ENCODE assay signal across 1 cellular context in genomic region chr13:98581971-98582702, GRCh38.
TF ChIP-seq lines count a peak whose summit lies in the region.

No MANE protein-coding gene starts in this region.

TF ChIP-seq in HEK293, 187 proteins besides CTCF, POLR2A, EP300 and RAD21 (continued from another document):
- TF ChIP-seq FEZF1 (tag by site-specific recombination; IDR thresholded peaks at IDR 0.05) (peak; percentile 82), ZNF791 (tag by site-specific recombination; IDR thresholded peaks at IDR 0.05) (no peak), HIC1 (tag by site-specific recombination; IDR thresholded peaks at IDR 0.05) (peak; percentile 50; the same call in 1 of the 2 replicates), ZSCAN23 (tag by site-specific recombination; IDR thresholded peaks at IDR 0.05) (0 out of 2 replicates have a peak, but pooled peaks have one; percentile 79), ZEB2 (tag by site-specific recombination; IDR thresholded peaks at IDR 0.05) (peak; percentile 90), ZNF624 (tag by site-specific recombination; IDR thresholded peaks at IDR 0.05) (no peak), ZNF518A (tag by site-specific recombination; conservative IDR thresholded peaks at IDR 0.05; ENCODE audit: low read depth) (no peak), ZNF426 (tag by site-specific recombination; IDR thresholded peaks at IDR 0.05) (no peak), PRDM10 (tag by site-specific recombination; IDR thresholded peaks at IDR 0.05) (peak; percentile 97), ZSCAN16 (tag by site-specific recombination; IDR thresholded peaks at IDR 0.05) (no peak), ZNF792 (tag by site-specific recombination; IDR thresholded peaks at IDR 0.05) (no peak), ZNF37A (tag by site-specific recombination; IDR thresholded peaks at IDR 0.05) (no peak), ZNF513 (tag by site-specific recombination; IDR thresholded peaks at IDR 0.05) (no peak), SP7 (tag by site-specific recombination; IDR thresholded peaks at IDR 0.05) (peak; percentile 85), ZFP69B (tag by site-specific recombination; IDR thresholded peaks at IDR 0.05) (no peak), ZNF140 (tag by site-specific recombination; IDR thresholded peaks at IDR 0.05) (no peak), ZNF2 (tag by site-specific recombination; IDR thresholded peaks at IDR 0.05) (peak; percentile 73; the same call in 1 of the 2 replicates), ZNF654 (tag by site-specific recombination; IDR thresholded peaks at IDR 0.05; ENCODE audit: low read depth) (no peak)
- TF ChIP-seq, protein P1, sequence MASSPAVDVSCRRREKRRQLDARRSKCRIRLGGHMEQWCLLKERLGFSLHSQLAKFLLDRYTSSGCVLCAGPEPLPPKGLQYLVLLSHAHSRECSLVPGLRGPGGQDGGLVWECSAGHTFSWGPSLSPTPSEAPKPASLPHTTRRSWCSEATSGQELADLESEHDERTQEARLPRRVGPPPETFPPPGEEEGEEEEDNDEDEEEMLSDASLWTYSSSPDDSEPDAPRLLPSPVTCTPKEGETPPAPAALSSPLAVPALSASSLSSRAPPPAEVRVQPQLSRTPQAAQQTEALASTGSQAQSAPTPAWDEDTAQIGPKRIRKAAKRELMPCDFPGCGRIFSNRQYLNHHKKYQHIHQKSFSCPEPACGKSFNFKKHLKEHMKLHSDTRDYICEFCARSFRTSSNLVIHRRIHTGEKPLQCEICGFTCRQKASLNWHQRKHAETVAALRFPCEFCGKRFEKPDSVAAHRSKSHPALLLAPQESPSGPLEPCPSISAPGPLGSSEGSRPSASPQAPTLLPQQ (tag by site-specific recombination; IDR thresholded peaks at IDR 0.05) = no peak
- TF ChIP-seq, protein P2, sequence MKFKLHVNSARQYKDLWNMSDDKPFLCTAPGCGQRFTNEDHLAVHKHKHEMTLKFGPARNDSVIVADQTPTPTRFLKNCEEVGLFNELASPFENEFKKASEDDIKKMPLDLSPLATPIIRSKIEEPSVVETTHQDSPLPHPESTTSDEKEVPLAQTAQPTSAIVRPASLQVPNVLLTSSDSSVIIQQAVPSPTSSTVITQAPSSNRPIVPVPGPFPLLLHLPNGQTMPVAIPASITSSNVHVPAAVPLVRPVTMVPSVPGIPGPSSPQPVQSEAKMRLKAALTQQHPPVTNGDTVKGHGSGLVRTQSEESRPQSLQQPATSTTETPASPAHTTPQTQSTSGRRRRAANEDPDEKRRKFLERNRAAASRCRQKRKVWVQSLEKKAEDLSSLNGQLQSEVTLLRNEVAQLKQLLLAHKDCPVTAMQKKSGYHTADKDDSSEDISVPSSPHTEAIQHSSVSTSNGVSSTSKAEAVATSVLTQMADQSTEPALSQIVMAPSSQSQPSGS (tag by site-specific recombination; IDR thresholded peaks at IDR 0.05; ENCODE audit: low read depth) = peak; percentile 98
